Comparison of ENCODE assay signal across 10 cellular contexts in the genomic region with DNA sequence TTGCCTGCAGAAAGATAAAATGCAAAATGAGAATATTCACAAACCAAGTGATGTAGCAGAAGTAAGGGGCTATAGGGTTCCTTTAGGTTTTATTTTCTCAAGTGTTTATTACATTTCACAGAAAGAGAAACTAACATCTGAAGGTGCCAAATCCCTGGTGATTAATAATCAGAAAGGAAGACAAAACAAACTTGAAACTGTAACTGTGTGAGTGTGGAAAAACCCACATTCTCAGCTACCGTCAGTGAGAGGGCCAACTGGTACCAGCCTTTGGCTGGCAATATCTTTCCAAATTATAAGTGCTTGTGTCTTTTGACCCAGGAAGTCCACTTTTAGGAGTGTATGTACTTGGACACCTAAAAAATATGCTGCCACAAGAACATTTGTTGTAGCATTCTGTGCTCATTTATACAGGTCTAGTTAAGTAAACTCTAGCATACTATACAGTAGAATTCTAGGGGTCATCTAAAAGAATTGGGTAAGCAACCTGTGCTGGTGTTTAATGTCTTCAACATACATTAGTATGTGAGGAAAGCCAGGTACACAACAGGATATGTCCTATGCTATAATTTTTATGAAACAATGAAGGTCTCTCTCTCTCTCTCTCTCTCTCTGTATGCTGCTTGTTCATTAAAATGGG. TPM values are rescaled to one million over a fixed set of nuclear protein-coding genes. Genes with fewer than 3 reads are reported as not detected.
DNase-seq lines count a peak whose midpoint lies in the region; ATAC-seq and TF ChIP-seq lines count a peak whose summit lies in the region.
"Had no signal": no experiment of that assay in that cellular context is flagged by ENCODE, and none has a peak within 500 bp of the region (broad histone marks: within the 10 kb centered on the region; RNA-seq: fewer than 3 reads in every experiment).

No MANE protein-coding gene starts in this region.

- H3K9me3 Mint-ChIP-seq in activated naive CD4-positive, alpha-beta T cell treated with anti-CD3 and anti-CD28 coated beads, Interleukin-2, amount 50 U/mL, for 72 hours = no peaks in the 10 kb centered on the region
- H3K9me3 Mint-ChIP-seq: naive B cell had no signal

- H3K27ac Mint-ChIP-seq in activated naive CD4-positive, alpha-beta T cell treated with anti-CD3 and anti-CD28 coated beads, Interleukin-2, amount 50 U/mL, for 72 hours = peak overlapping the region; percentile 70 to 77

- no peak for DNase-seq in activated naive CD4-positive, alpha-beta T cell treated with anti-CD3 and anti-CD28 coated beads, Interleukin-2, amount 50 U/mL, for 72 hours (ENCODE audit: low spot score in 2 of 2)
- no peak for DNase-seq in transverse colon
- DNase-seq in SW480 (ENCODE audit: low spot score) = no peak
- DNase-seq in NCI-H2107 treated with DMSO at 0.1 percent for 48 hours (lab: John Stamatoyannopoulos, UW; ENCODE audit: unreplicated experiment) = no peak
- DNase-seq in NCI-H1694 treated with DMSO at 0.1 percent for 48 hours (lab: John Stamatoyannopoulos, UW) = no peak
- DNase-seq: naive B cell had no signal

- no peak for TF ChIP-seq EP300 in transverse colon (IDR thresholded peaks at IDR 0.05; ENCODE audit: low read depth)

- no peaks in the 10 kb centered on the region for H3K27me3 ChIP-seq in transverse colon

- H3K36me3 ChIP-seq in transverse colon = no peaks in the 10 kb centered on the region

- H3K9me3 ChIP-seq in transverse colon = no peaks in the 10 kb centered on the region

- in situ Hi-C loops in transverse colon (cut with MboI; ENCODE audit: low pct_ligation_motif_present in 1 of 4, low pct_unique_long_range_greater_than_20kb in 1 of 4, low sequenced_read_pairs in 3 of 4) = no loop called here

- H3K4me1 ChIP-seq in transverse colon = peaks cover 0 to 16% (median 2%) of the 10 kb centered on the region in 4 donors

- H3K4me3 ChIP-seq in transverse colon = no peak overlapping the region
- H3K4me3 ChIP-seq: hepatocyte had no signal

- H3K36me3 Mint-ChIP-seq in activated naive CD4-positive, alpha-beta T cell treated with anti-CD3 and anti-CD28 coated beads, Interleukin-2, amount 50 U/mL, for 72 hours = peaks cover 11 to 12% of the 10 kb centered on the region in 2 donors
- H3K36me3 Mint-ChIP-seq: naive B cell had no signal

- H3K27ac ChIP-seq in transverse colon = no peak overlapping the region
- H3K27ac ChIP-seq: hepatocyte had no signal

- intact Hi-C loops in transverse colon (cut with DNase I; ENCODE audit: low total_unique reads) = no loop called here

- 0 to 30% methylated on average over 1 of the region's 1 CpG for WGBS in transverse colon (ENCODE audit: low coverage in 1 of 2), 2 donors

- no peak for TF ChIP-seq POLR2A in transverse colon (IDR thresholded peaks at IDR 0.05)

- no peak for TF ChIP-seq CTCF in transverse colon (IDR thresholded peaks at IDR 0.05)

- peak; percentile 86 for ATAC-seq in GM18517 (IDR thresholded peaks at IDR 0.05; ENCODE audit: unreplicated experiment)
- peak; percentile 78 for ATAC-seq in GM21381 (IDR thresholded peaks at IDR 0.05; ENCODE audit: unreplicated experiment)
- ATAC-seq in HG03139 (IDR thresholded peaks at IDR 0.05; ENCODE audit: unreplicated experiment) = peak; percentile 55
- peak; percentile 92 to 93 for ATAC-seq in activated naive CD4-positive, alpha-beta T cell treated with anti-CD3 and anti-CD28 coated beads, Interleukin-2, amount 50 U/mL, for 72 hours

RNA-seq across cellular contexts. Expression of gene CD38, which starts 6.6 kb away (rescaled TPM):
- 10 to 100 TPM; 10.7 to 32.8 TPM for total RNA-seq in activated naive CD4-positive, alpha-beta T cell treated with anti-CD3 and anti-CD28 coated beads, Interleukin-2, amount 50 U/mL, for 72 hours
- total RNA-seq in transverse colon = 1 to 10 TPM in 3 of 4 donors, not detected in 1; 2.7 to 7.5 (median 3.4) TPM
